ENCODE assay signal across 33 cellular contexts in genomic region chr12:11868027-11868426, GRCh38.
"Had no signal": no experiment of that assay in that cellular context is flagged by ENCODE, and none has a peak within 500 bp of the region (broad histone marks: within the 10 kb centered on the region; RNA-seq: fewer than 3 reads in every experiment).

No MANE protein-coding gene starts in this region.

- H3K4me3 Mint-ChIP-seq: activated CD8-positive, alpha-beta memory T cell treated with anti-CD3 and anti-CD28 coated beads, Interleukin-2, amount 10 ng/mL, durations not matched to agents 7 days and 5 days; activated naive CD4-positive, alpha-beta T cell treated with anti-CD3 and anti-CD28 coated beads, Interleukin-2, amount 50 U/mL, for 24 hours; effector memory CD8-positive, alpha-beta T cell; natural killer cell; neural progenitor cell; stimulated activated memory B cell treated with anti-CD40 and anti-IgM and Interleukin-4, amounts not matched to agents 10 μg/mL and 1 μg/mL and 100 μg/mL, for 72 hours; T-helper 17 cell had no signal

- ATAC-seq: activated CD8-positive, alpha-beta memory T cell treated with anti-CD3 and anti-CD28 coated beads, Interleukin-2, amount 10 ng/mL, durations not matched to agents 7 days and 5 days; effector memory CD8-positive, alpha-beta T cell; gastrocnemius medialis; left lung; lower lobe of right lung; natural killer cell; psoas muscle; stimulated activated memory B cell treated with anti-CD40 and anti-IgM and Interleukin-4, amounts not matched to agents 10 μg/mL and 1 μg/mL and 100 μg/mL, for 72 hours; T-helper 17 cell had no signal

- H3K36me3 ChIP-seq: neural progenitor cell, uterus, WERI-Rb-1 had no signal

- H3K27ac ChIP-seq: adrenal gland, brain microvascular endothelial cell, gastrocnemius medialis, left lung, lower lobe of right lung, neural progenitor cell, parathyroid adenoma, psoas muscle, SK-N-MC, uterus, WERI-Rb-1 had no signal

- H3K27me3 ChIP-seq: adrenal gland, brain microvascular endothelial cell, gastrocnemius medialis, left lung, neural progenitor cell, sigmoid colon, uterus had no signal

- H3K9me3 ChIP-seq: uterus had no signal

- H3K4me1 ChIP-seq: uterus had no signal

- H3K27ac Mint-ChIP-seq: activated CD8-positive, alpha-beta memory T cell treated with anti-CD3 and anti-CD28 coated beads, Interleukin-2, amount 10 ng/mL, durations not matched to agents 7 days and 5 days; activated naive CD4-positive, alpha-beta T cell treated with anti-CD3 and anti-CD28 coated beads, Interleukin-2, amount 50 U/mL, for 24 hours; effector memory CD8-positive, alpha-beta T cell; natural killer cell; neural progenitor cell; stimulated activated memory B cell treated with anti-CD40 and anti-IgM and Interleukin-4, amounts not matched to agents 10 μg/mL and 1 μg/mL and 100 μg/mL, for 72 hours; T-helper 17 cell had no signal

- H3K27me3 Mint-ChIP-seq: activated CD8-positive, alpha-beta memory T cell treated with anti-CD3 and anti-CD28 coated beads, Interleukin-2, amount 10 ng/mL, durations not matched to agents 7 days and 5 days; activated naive CD4-positive, alpha-beta T cell treated with anti-CD3 and anti-CD28 coated beads, Interleukin-2, amount 50 U/mL, for 24 hours; effector memory CD8-positive, alpha-beta T cell; stimulated activated memory B cell treated with anti-CD40 and anti-IgM and Interleukin-4, amounts not matched to agents 10 μg/mL and 1 μg/mL and 100 μg/mL, for 72 hours; T-helper 17 cell had no signal

- DNase-seq: activated CD4-positive, alpha-beta T cell treated with anti-CD3 and anti-CD28 coated beads for 1 hour; activated CD4-positive, alpha-beta T cell treated with anti-CD3 and anti-CD28 coated beads, Interleukin-2, amount 50 U/mL, for 48 hours; activated CD8-positive, alpha-beta memory T cell treated with anti-CD3 and anti-CD28 coated beads, Interleukin-2, amount 10 ng/mL, durations not matched to agents 7 days and 5 days; activated effector memory CD4-positive, alpha-beta T cell treated with anti-CD3 and anti-CD28 coated beads, Interleukin-2, amount 50 U/mL, for 16 hours; adrenal gland; brain microvascular endothelial cell; caudate nucleus; cortex of kidney; effector memory CD8-positive, alpha-beta T cell; erythroblast; gastrocnemius medialis; glutamatergic neuron; left lung; lower lobe of right lung; mesendoderm; natural killer cell; occipital lobe; psoas muscle; SIG-M5; sigmoid colon; small intestine; stimulated activated CD4-positive, alpha-beta T cell treated with anti-CD3 and anti-CD28 coated beads, Interleukin-4, amount 100 ng/mL, for 24 hours; SW 1271; T-helper 17 cell; T1000; trophoblast cell; uterus; WERI-Rb-1 had no signal

- H3K4me3 ChIP-seq: adrenal gland, gastrocnemius medialis, left lung, lower lobe of right lung, neural progenitor cell, psoas muscle, sigmoid colon, SK-N-MC, uterus had no signal
